ENCODE assay signal across 19 cellular contexts in genomic region chr12:106064622-106065021, GRCh38.
"Had no signal": no experiment of that assay in that cellular context is flagged by ENCODE, and none has a peak within 500 bp of the region (broad histone marks: within the 10 kb centered on the region; RNA-seq: fewer than 3 reads in every experiment).

No MANE protein-coding gene starts in this region.

- H3K27ac ChIP-seq: SK-N-MC, tibial nerve had no signal

- FAIRE-seq: islet of Langerhans had no signal

- ATAC-seq: activated CD4-positive, CD25-positive, alpha-beta regulatory T cell treated with anti-CD3 and anti-CD28 coated beads, Interleukin-2, amount 50 U/mL, for 24 hours; effector memory CD8-positive, alpha-beta T cell; gastrocnemius medialis; natural killer cell had no signal

- H3K9me3 Mint-ChIP-seq: central memory CD8-positive, alpha-beta T cell; effector memory CD8-positive, alpha-beta T cell; natural killer cell had no signal

- H3K4me1 Mint-ChIP-seq: brain; central memory CD8-positive, alpha-beta T cell; natural killer cell had no signal

- H3K4me1 ChIP-seq: tibial nerve had no signal

- H3K27ac Mint-ChIP-seq: activated naive CD8-positive, alpha-beta T cell; effector memory CD8-positive, alpha-beta T cell; natural killer cell had no signal

- H3K27me3 Mint-ChIP-seq: brain; central memory CD8-positive, alpha-beta T cell; effector memory CD8-positive, alpha-beta T cell had no signal

- H3K9me3 ChIP-seq: gastrocnemius medialis, tibial nerve had no signal

- H3K36me3 Mint-ChIP-seq: activated naive CD8-positive, alpha-beta T cell; natural killer cell had no signal

- H3K4me3 Mint-ChIP-seq: activated naive CD8-positive, alpha-beta T cell; brain; central memory CD8-positive, alpha-beta T cell; effector memory CD8-positive, alpha-beta T cell; natural killer cell had no signal

- H3K27me3 ChIP-seq: gastrocnemius medialis, tibial nerve had no signal

- H3K4me3 ChIP-seq: gastrocnemius medialis, SK-N-MC, tibial nerve had no signal

- DNase-seq: activated CD4-positive, alpha-beta T cell treated with anti-CD3 and anti-CD28 coated beads, Interleukin-2, amount 50 U/mL, for 1 hour; activated CD8-positive, alpha-beta memory T cell treated with anti-CD3 and anti-CD28 coated beads for 24 hours; activated gamma-delta T cell treated with Interleukin-2 at 50 U/mL for 16 hours; amniotic stem cell; cortex of kidney; effector memory CD8-positive, alpha-beta T cell; gastrocnemius medialis; mesenchymal stem cell; natural killer cell; stimulated activated CD4-positive, alpha-beta T cell treated with anti-CD3 and anti-CD28 coated beads, Interleukin-4, amount 100 ng/mL, for 24 hours; stimulated activated naive CD4-positive, alpha-beta T cell; substantia nigra had no signal
